In genomic region chr3:127525373-127525772, GRCh38 we compare ENCODE assay signal across 12 cellular contexts.
A peak's percentile ranks its signal among the peaks of the same experiment; 100 is the strongest.
DNase-seq lines count a peak whose midpoint lies in the region; ATAC-seq, FAIRE-seq and TF ChIP-seq lines count a peak whose summit lies in the region.
"Had no signal": no experiment of that assay in that cellular context is flagged by ENCODE, and none has a peak within 500 bp of the region (broad histone marks: within the 10 kb centered on the region; RNA-seq: fewer than 3 reads in every experiment).

No MANE protein-coding gene starts in this region.

- BruUV-seq in K562 (replicated peaks; lab: Mats Ljungman, UMichigan) = no TSS peak

- H3K4me3 Mint-ChIP-seq in neural progenitor cell = no peak overlapping the region

- no peaks in the 10 kb centered on the region for H3K36me3 ChIP-seq in K562 (ENCODE audit: control insufficient read depth, insufficient read depth, low read length)
- H3K36me3 ChIP-seq in neural progenitor cell = no peaks in the 10 kb centered on the region
- H3K36me3 ChIP-seq in HAP-1 (replicated peaks) = no peaks in the 10 kb centered on the region
- H3K36me3 ChIP-seq: neutrophil had no signal

- H3K27me3 ChIP-seq in K562 (ENCODE audit: control insufficient read depth in 2 of 2, insufficient read depth in 2 of 2, low read length in 2 of 2) (peaks cover 0 to 20% of the 10 kb centered on the region in 2 experiments; a peak in 2 of 5 replicates), neural progenitor cell (no peaks in the 10 kb centered on the region), HAP-1 (ENCODE audit: low read depth) (peaks cover 16% of the 10 kb centered on the region; the same call in 1 of the 2 replicates)
- H3K27me3 ChIP-seq: dorsolateral prefrontal cortex had no signal

- peaks cover 8% of the 10 kb centered on the region for H3K27me3 Mint-ChIP-seq in neural progenitor cell (ENCODE audit: insufficient read depth, low read depth)

- WGBS in K562 (ENCODE audit: insufficient coverage, low coverage, missing lambda C conversion rate) = under 1% methylated on average over 9 of the region's 11 CpGs

- H3K4me3 ChIP-seq in K562 (no peak overlapping the region), neural progenitor cell (no peak overlapping the region), HAP-1 (no peak overlapping the region)
- H3K4me3 ChIP-seq: dorsolateral prefrontal cortex had no signal

- peaks cover 3% of the 10 kb centered on the region for H3K36me3 Mint-ChIP-seq in neural progenitor cell

- no peak for TF ChIP-seq CTCF in K562 (IDR thresholded peaks at IDR 0.05 in 2 of 3, conservative IDR thresholded peaks at IDR 0.05 in 1 of 3; ENCODE audit: insufficient read depth in 2 of 3, low read depth in 1 of 3, low read length in 3 of 3)
- TF ChIP-seq CTCF in neural progenitor cell (IDR thresholded peaks at IDR 0.05) = no peak

- H3K4me1 Mint-ChIP-seq in neural progenitor cell = peaks cover 42% of the 10 kb centered on the region

- H3K9me3 ChIP-seq in K562 (replicated peaks; ENCODE audit: control insufficient read depth, insufficient read depth, low read depth, low read length) (no peaks in the 10 kb centered on the region), neural progenitor cell (ENCODE audit: low read depth) (peaks cover 4% of the 10 kb centered on the region), HAP-1 (0 out of 2 replicates have a peak, but pooled peaks cover 2% of the 10 kb centered on the region)
- H3K9me3 ChIP-seq: neutrophil had no signal

- CTCF ChIA-PET in K562 (lab: Yijun Ruan, JAX; ENCODE audit: low intra/inter-chr PET ratio) = no interaction called here

- H3K4me1 ChIP-seq in K562 (replicated peaks in 1 of 2; ENCODE audit: control insufficient read depth in 2 of 2, insufficient read depth in 2 of 2, low read length in 2 of 2) (no peaks in the 10 kb centered on the region), neural progenitor cell (peaks cover 8% of the 10 kb centered on the region), HAP-1 (no peaks in the 10 kb centered on the region)

- TF ChIP-seq POLR2A in K562 (conservative IDR thresholded peaks at IDR 0.05) = no peak

- no peaks in the 10 kb centered on the region for H3F3A ChIP-seq in neural progenitor cell (ENCODE audit: low read depth)

- intact Hi-C loops in K562 (cut with micrococcal nuclease) = no loop called here
- intact Hi-C loops in left colon (cut with DNase I, micrococcal nuclease) = no loop called here

- H3K27ac ChIP-seq in K562 (ENCODE audit: extremely low read depth, low read depth, low read length) = no peak overlapping the region
- H3K27ac ChIP-seq in neural progenitor cell = no peak overlapping the region
- H3K27ac ChIP-seq: dorsolateral prefrontal cortex, neutrophil had no signal

- H3K79me2 ChIP-seq in K562 (ENCODE audit: control insufficient read depth, insufficient read depth, low read length) = no peaks in the 10 kb centered on the region
- no peaks in the 10 kb centered on the region for H3K79me2 ChIP-seq in neural progenitor cell (ENCODE audit: low read depth)

- peak; percentile 23 for FAIRE-seq in K562 (lab: Jason Lieb, UNC)

- no peak for TF ChIP-seq EP300 in K562 (IDR thresholded peaks at IDR 0.05; ENCODE audit: low read length)

- H3K4me2 ChIP-seq in K562 (ENCODE audit: insufficient read depth, low read length) (no peak overlapping the region), neural progenitor cell (no peak overlapping the region)

- in situ Hi-C loops in K562 (cut with MboI) = no loop called here
- in situ Hi-C loops in HAP-1 (cut with MboI; ENCODE audit: low sequenced_read_pairs) = no loop called here

- POLR2A ChIA-PET in K562 (lab: Yijun Ruan, JAX) = no interaction called here

- H4K20me1 ChIP-seq in K562 (replicated peaks; ENCODE audit: control insufficient read depth, insufficient read depth, low read length) (no peaks in the 10 kb centered on the region), neural progenitor cell (ENCODE audit: low read depth) (no peaks in the 10 kb centered on the region)

- H3K9me3 Mint-ChIP-seq in neural progenitor cell = peaks cover 25% of the 10 kb centered on the region

- TF ChIP-seq RAD21 in K562 (CRISPR knock-in tag; conservative IDR thresholded peaks at IDR 0.05 in 1 of 2, IDR thresholded peaks at IDR 0.05 in 1 of 2) = no peak

- H3K27ac Mint-ChIP-seq in neural progenitor cell = peak overlapping the region; percentile 83

- DNase-seq in GM04504 (ENCODE audit: low read depth) = peak; percentile 13
- DNase-seq in NCI-H1417 (lab: John Stamatoyannopoulos, UW) = peak in 2 of 3 experiments; percentile 64 to 89
- DNase-seq in K562 (ENCODE audit: extremely low read depth in 1 of 4, low spot score in 3 of 4) = peak; percentile 25 to 45 (median 31)
- DNase-seq in neural progenitor cell (ENCODE audit: low spot score) = no peak
- DNase-seq in HAP-1 (ENCODE audit: low spot score in 2 of 2) = no peak
- DNase-seq in left colon = no peak
- DNase-seq in NCI-H2171 treated with DMSO at 0.1 percent for 48 hours (lab: John Stamatoyannopoulos, UW) = no peak
- DNase-seq in NCI-H1694 treated with DMSO at 0.1 percent for 48 hours (lab: John Stamatoyannopoulos, UW) = no peak
- DNase-seq: stimulated activated CD4-positive, alpha-beta T cell treated with anti-CD3 and anti-CD28 coated beads, Interleukin-2, amount 100 ng/mL, for 48 hours had no signal

- H3K9ac ChIP-seq in K562 (ENCODE audit: insufficient read depth in 1 of 2, low read depth in 2 of 2, low read length in 2 of 2) = no peak overlapping the region
- no peak overlapping the region for H3K9ac ChIP-seq in neural progenitor cell

- no peaks in the 10 kb centered on the region for H3K9me1 ChIP-seq in K562 (ENCODE audit: control insufficient read depth, insufficient read depth, low read length)

- H2AFZ ChIP-seq in K562 (ENCODE audit: low read depth, low read length) = no peak overlapping the region
- H2AFZ ChIP-seq in neural progenitor cell (replicated peaks) = no peak overlapping the region

- ATAC-seq in K562 (peak; percentile 46; the same call in 1 of the 3 replicates), left colon (no peak)
- ATAC-seq: activated CD4-positive, CD25-positive, alpha-beta regulatory T cell treated with anti-CD3 and anti-CD28 coated beads, Interleukin-2, amount 50 U/mL, for 24 hours had no signal

TF ChIP-seq in K562, 482 proteins besides CTCF, POLR2A, EP300 and RAD21 (continues in another document):
- TF ChIP-seq RCOR1 (IDR thresholded peaks at IDR 0.05; ENCODE audit: borderline replicate concordance in 1 of 2, low read depth in 2 of 2, low read length in 2 of 2) (peak in 1 of 2 experiments; percentile 56; a peak in 1 of 4 replicates), CREM (IDR thresholded peaks at IDR 0.05; ENCODE audit: low read depth) (peak; percentile 83), ZNF280B (CRISPR knock-in tag; IDR thresholded peaks at IDR 0.05) (no peak), POLR3A (IDR thresholded peaks at IDR 0.05; ENCODE audit: borderline replicate concordance, extremely low read depth, insufficient read depth, insufficient read length) (no peak), CREB1 (IDR thresholded peaks at IDR 0.05) (peak; percentile 82), CREB1 (CRISPR knock-in tag; IDR thresholded peaks at IDR 0.05) (peak; percentile 67), JUN (IDR thresholded peaks at IDR 0.05; ENCODE audit: borderline replicate concordance, low read depth, low read length) (peak; percentile 80), JUN (CRISPR knock-in tag; IDR thresholded peaks at IDR 0.05; ENCODE audit: borderline replicate concordance) (no peak), JUND (IDR thresholded peaks at IDR 0.05; ENCODE audit: borderline replicate concordance, low read depth, low read length) (peak; percentile 79), JUND (tag; IDR thresholded peaks at IDR 0.05; ENCODE audit: borderline replicate concordance, low read depth, low read length) (peak; percentile 55; the same call in 1 of the 3 replicates), FOSL1 (tag; conservative IDR thresholded peaks at IDR 0.05) (peak; percentile 79), ATF7 (IDR thresholded peaks at IDR 0.05) (0 out of 2 replicates have a peak, but pooled peaks have one; percentile 11), ETS1 (conservative IDR thresholded peaks at IDR 0.05; ENCODE audit: control insufficient read depth, low read depth, low read length) (no peak), BRD9 (IDR thresholded peaks at IDR 0.05; ENCODE audit: low read depth, partially characterized antibody) (no peak), TARDBP (IDR thresholded peaks at IDR 0.05) (0 out of 2 replicates have a peak, but pooled peaks have one; percentile 37), NFE2 (IDR thresholded peaks at IDR 0.05; ENCODE audit: low read depth) (peak; percentile 44; the same call in 1 of the 2 replicates), SMAD2 (IDR thresholded peaks at IDR 0.05; ENCODE audit: low read depth, low read length) (no peak), FOS (IDR thresholded peaks at IDR 0.05; ENCODE audit: extremely low read depth, insufficient read length) (peak; percentile 12), BHLHE40 (IDR thresholded peaks at IDR 0.05; ENCODE audit: low read length) (0 out of 2 replicates have a peak, but pooled peaks have one; percentile 28), ZEB2 (IDR thresholded peaks at IDR 0.05) (peak; percentile 68; the same call in 1 of the 2 replicates)

Comparison
In these comparisons a context has a peak if more than half of its experiments do, and no peak if none do; other contexts are left out.
1. DNase-seq: peak in GM04504 (single experiment), NCI-H1417 (2 of 3) and K562 (4 of 4); none in neural progenitor cell (single experiment), HAP-1 (0 of 2), left colon (0 of 2), NCI-H2171 treated with DMSO at 0.1 percent for 48 hours (single experiment) and NCI-H1694 treated with DMSO at 0.1 percent for 48 hours (single experiment).